28 cellular contexts compared by ENCODE assay signal in genomic region chr14:38856798-38857197, GRCh38.
DNase-seq lines count a peak whose midpoint lies in the region; ATAC-seq, FAIRE-seq and TF ChIP-seq lines count a peak whose summit lies in the region.
"Had no signal": no experiment of that assay in that cellular context is flagged by ENCODE, and none has a peak within 500 bp of the region (broad histone marks: within the 10 kb centered on the region; RNA-seq: fewer than 3 reads in every experiment).

No MANE protein-coding gene starts in this region.

- no peak overlapping the region for H3K4me2 ChIP-seq in K562 (ENCODE audit: insufficient read depth, low read length)
- H3K4me2 ChIP-seq: A549; BLaER1; BLaER1 treated with 17β-estradiol and CSF1 and Interleukin-3, amounts not matched to agents 10 nM and 100 nM had no signal

- no peaks in the 10 kb centered on the region for H3K36me3 ChIP-seq in K562 (ENCODE audit: control insufficient read depth, insufficient read depth, low read length)
- H3K36me3 ChIP-seq: BE2C; BLaER1; BLaER1 treated with 17β-estradiol and CSF1 and Interleukin-3, amounts not matched to agents 10 nM and 100 nM had no signal

- no peaks in the 10 kb centered on the region for H3K79me2 ChIP-seq in K562 (ENCODE audit: control insufficient read depth, insufficient read depth, low read length)

- FAIRE-seq in K562 (lab: Jason Lieb, UNC), result no peak
- FAIRE-seq: A204.1, A549, D721Med had no signal

- intact Hi-C loops in K562 (cut with micrococcal nuclease), result no loop called here

- TF ChIP-seq RAD21 in K562 (CRISPR knock-in tag; conservative IDR thresholded peaks at IDR 0.05 in 1 of 2, IDR thresholded peaks at IDR 0.05 in 1 of 2), result no peak

- no peak overlapping the region for H3K4me3 ChIP-seq in K562
- H3K4me3 ChIP-seq: A549; BLaER1; BLaER1 treated with 17β-estradiol and CSF1 and Interleukin-3, amounts not matched to agents 10 nM and 100 nM had no signal

- no peaks in the 10 kb centered on the region for H3K4me1 ChIP-seq in K562 (replicated peaks in 1 of 2; ENCODE audit: control insufficient read depth in 2 of 2, insufficient read depth in 2 of 2, low read length in 2 of 2)
- H3K4me1 ChIP-seq: A549; BLaER1; BLaER1 treated with 17β-estradiol and CSF1 and Interleukin-3, amounts not matched to agents 10 nM and 100 nM; Caco-2 had no signal

- no peak for TF ChIP-seq POLR2A in K562 (conservative IDR thresholded peaks at IDR 0.05)

- in situ Hi-C loops in K562 (cut with MboI), result loop anchor here (25.0 kb wide), 1 partner anchor 969 kb away; no protein-coding TSS in a partner anchor
- in situ Hi-C loops in ACHN (cut with HindIII; ENCODE audit: low pct_ligation_motif_present, low pct_unique_long_range_greater_than_20kb, low sequenced_read_pairs), result no loop called here

- no peak for TF ChIP-seq CTCF in K562 (IDR thresholded peaks at IDR 0.05 in 2 of 3, conservative IDR thresholded peaks at IDR 0.05 in 1 of 3; ENCODE audit: insufficient read depth in 2 of 3, low read depth in 1 of 3, low read length in 3 of 3)

- POLR2A ChIA-PET in K562 (lab: Yijun Ruan, JAX), result no interaction called here

- no peak for ATAC-seq in K562
- ATAC-seq: A549; CD8-positive, alpha-beta T cell had no signal

- no peak overlapping the region for H3K27ac ChIP-seq in K562 (ENCODE audit: extremely low read depth, low read depth, low read length)
- H3K27ac ChIP-seq: 22Rv1; A549; BLaER1; BLaER1 treated with 17β-estradiol and CSF1 and Interleukin-3, amounts not matched to agents 10 nM and 100 nM; C4-2B had no signal

- no peaks in the 10 kb centered on the region for H3K9me3 ChIP-seq in K562 (replicated peaks; ENCODE audit: control insufficient read depth, insufficient read depth, low read depth, low read length)
- H3K9me3 ChIP-seq: A549, BE2C, Caco-2 had no signal

- BruUV-seq in K562 (replicated peaks; lab: Mats Ljungman, UMichigan), result no TSS peak

- H3K9me1 ChIP-seq in K562 (ENCODE audit: control insufficient read depth, insufficient read depth, low read length), result no peaks in the 10 kb centered on the region

- no peaks in the 10 kb centered on the region for H4K20me1 ChIP-seq in K562 (replicated peaks; ENCODE audit: control insufficient read depth, insufficient read depth, low read length)
- H4K20me1 ChIP-seq: BLaER1; BLaER1 treated with 17β-estradiol and CSF1 and Interleukin-3, amounts not matched to agents 10 nM and 100 nM had no signal

- DNase-seq in K562 (ENCODE audit: extremely low read depth in 1 of 4, low spot score in 3 of 4) (no peak), ACHN (no peak)
- DNase-seq: 8988T; AML-193; BE2C; C1 segment of cervical spinal cord; Caco-2; Calu3; CD4-positive, alpha-beta memory T cell; CD4-positive, alpha-beta T cell; CD4-positive, CD25-positive, alpha-beta regulatory T cell; CD8-positive, alpha-beta memory T cell; CD8-positive, alpha-beta T cell; COR-L47; DMS 273 treated with DMSO at 0.1 percent for 48 hours; DMS153; DMS53; DMS79; DMS79 treated with DMSO at 0.1 percent for 48 hours; DND-41; EL had no signal

- H3K9ac ChIP-seq in K562 (ENCODE audit: insufficient read depth in 1 of 2, low read depth in 2 of 2, low read length in 2 of 2), result no peak overlapping the region
- H3K9ac ChIP-seq: BLaER1; BLaER1 treated with 17β-estradiol and CSF1 and Interleukin-3, amounts not matched to agents 10 nM and 100 nM had no signal

- no peak overlapping the region for H2AFZ ChIP-seq in K562 (ENCODE audit: low read depth, low read length)

- H3K27me3 ChIP-seq in K562 (ENCODE audit: control insufficient read depth in 2 of 2, insufficient read depth in 2 of 2, low read length in 2 of 2), result no peaks in the 10 kb centered on the region
- H3K27me3 ChIP-seq: BE2C; BLaER1; BLaER1 treated with 17β-estradiol and CSF1 and Interleukin-3, amounts not matched to agents 10 nM and 100 nM had no signal

- CTCF ChIA-PET in K562 (lab: Yijun Ruan, JAX; ENCODE audit: low intra/inter-chr PET ratio), result no interaction called here

- no peak for TF ChIP-seq EP300 in K562 (IDR thresholded peaks at IDR 0.05; ENCODE audit: low read length)

TF ChIP-seq in K562, 482 proteins besides CTCF, POLR2A, EP300 and RAD21:
- TF ChIP-seq, protein P1, sequence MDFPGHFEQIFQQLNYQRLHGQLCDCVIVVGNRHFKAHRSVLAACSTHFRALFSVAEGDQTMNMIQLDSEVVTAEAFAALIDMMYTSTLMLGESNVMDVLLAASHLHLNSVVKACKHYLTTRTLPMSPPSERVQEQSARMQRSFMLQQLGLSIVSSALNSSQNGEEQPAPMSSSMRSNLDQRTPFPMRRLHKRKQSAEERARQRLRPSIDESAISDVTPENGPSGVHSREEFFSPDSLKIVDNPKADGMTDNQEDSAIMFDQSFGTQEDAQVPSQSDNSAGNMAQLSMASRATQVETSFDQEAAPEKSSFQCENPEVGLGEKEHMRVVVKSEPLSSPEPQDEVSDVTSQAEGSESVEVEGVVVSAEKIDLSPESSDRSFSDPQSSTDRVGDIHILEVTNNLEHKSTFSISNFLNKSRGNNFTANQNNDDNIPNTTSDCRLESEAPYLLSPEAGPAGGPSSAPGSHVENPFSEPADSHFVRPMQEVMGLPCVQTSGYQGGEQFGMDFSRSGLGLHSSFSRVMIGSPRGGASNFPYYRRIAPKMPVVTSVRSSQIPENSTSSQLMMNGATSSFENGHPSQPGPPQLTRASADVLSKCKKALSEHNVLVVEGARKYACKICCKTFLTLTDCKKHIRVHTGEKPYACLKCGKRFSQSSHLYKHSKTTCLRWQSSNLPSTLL (IDR thresholded peaks at IDR 0.05), result no peak
- TF ChIP-seq HLTF (IDR thresholded peaks at IDR 0.05) (no peak), TAF15 (IDR thresholded peaks at IDR 0.05; ENCODE audit: low read depth, low read length) (no peak), ZNF511 (CRISPR knock-in tag; IDR thresholded peaks at IDR 0.05) (no peak), NR1H2 (CRISPR knock-in tag; IDR thresholded peaks at IDR 0.05) (no peak), CBX3 (IDR thresholded peaks at IDR 0.05; ENCODE audit: borderline replicate concordance in 1 of 2, low read length in 2 of 2) (no peak), ZNF146 (CRISPR knock-in tag; IDR thresholded peaks at IDR 0.05; ENCODE audit: unreplicated experiment) (peak; percentile 56), RBM25 (IDR thresholded peaks at IDR 0.05; ENCODE audit: low read depth, low read length, severe bottlenecking) (peak; percentile 55), ZNF311 (CRISPR knock-in tag; IDR thresholded peaks at IDR 0.05) (no peak), NR2C2 (CRISPR knock-in tag; IDR thresholded peaks at IDR 0.05) (no peak), NR2C2 (tag; IDR thresholded peaks at IDR 0.05) (no peak)
